ENCODE assay signal across 20 cellular contexts in genomic region chr12:128928361-128928760, GRCh38.
"Had no signal": no experiment of that assay in that cellular context is flagged by ENCODE, and none has a peak within 500 bp of the region (broad histone marks: within the 10 kb centered on the region; RNA-seq: fewer than 3 reads in every experiment).

No MANE protein-coding gene starts in this region.

- H3K27me3 ChIP-seq: SJCRH30 had no signal

- H3K27ac ChIP-seq: SJCRH30, SK-N-MC had no signal

- ATAC-seq: Panc1, PC-3, Right ventricle myocardium inferior had no signal

- DNase-seq: IMR-90; Kasumi-1; KG1; MM.1S; NCI-H1092 treated with DMSO at 0.1 percent for 48 hours; NCI-H1436; NCI-H187; NCI-H2029; NCI-H2081 treated with DMSO at 0.1 percent for 48 hours; NCI-H2227 treated with DMSO at 0.1 percent for 48 hours; NCI-H524; NCI-H526 treated with DMSO at 0.1 percent for 48 hours; NCI-H748 treated with DMSO at 0.1 percent for 48 hours; NK-92 treated with Interleukin-12 subunit alpha and Interleukin-12 subunit beta, amount 100 ng/mL, for 24 hours; PC-3; SHP77 treated with DMSO at 0.1 percent for 48 hours; SJCRH30 had no signal

- H3K4me1 ChIP-seq: SJCRH30 had no signal

- H3K9me3 ChIP-seq: SJCRH30 had no signal
